ENCODE assay signal across 11 cellular contexts in genomic region chr9:135951889-135952663, GRCh38. TPM values are rescaled to one million over a fixed set of nuclear protein-coding genes. Genes with fewer than 3 reads are reported as not detected.
DNase-seq lines count a peak whose midpoint lies in the region; ATAC-seq and TF ChIP-seq lines count a peak whose summit lies in the region.
"Had no signal": no experiment of that assay in that cellular context is flagged by ENCODE, and none has a peak within 500 bp of the region (broad histone marks: within the 10 kb centered on the region; RNA-seq: fewer than 3 reads in every experiment).

No MANE protein-coding gene starts in this region.

- DNase-seq in HUDEP-2 (lab: John Stamatoyannopoulos, UW; ENCODE audit: unreplicated experiment in 76 of 76) (peak in 75 of 76 experiments; percentile 77 to 99 (median 96)), NT2/D1 (ENCODE audit: low read depth, low spot score) (no peak), erythroblast (lab: John Stamatoyannopoulos, UW) (peak; percentile 98 to 100), retinal pigment epithelial cell (ENCODE audit: low read depth) (peak; percentile 34), hypothalamus (lab: John Stamatoyannopoulos, UW) (no peak), heart right ventricle (no peak), NCI-H1092 (lab: John Stamatoyannopoulos, UW) (no peak)
- DNase-seq: naive thymus-derived CD4-positive, alpha-beta T cell had no signal

- H3K27me3 ChIP-seq in NT2/D1 (ENCODE audit: insufficient read depth, insufficient read length) (no peaks in the 10 kb centered on the region), heart right ventricle (no peaks in the 10 kb centered on the region)
- H3K27me3 ChIP-seq: esophagus muscularis mucosa had no signal

- H3K4me1 ChIP-seq in NT2/D1 (ENCODE audit: insufficient read depth, insufficient read length) (peaks cover 19% of the 10 kb centered on the region), heart right ventricle (peaks cover 0 to 29% (median 10%) of the 10 kb centered on the region in 9 donors)

- TF ChIP-seq POLR2A in erythroblast (IDR thresholded peaks at IDR 0.05; ENCODE audit: low read length): peak; percentile 89

- H3K9me3 ChIP-seq in NT2/D1 (ENCODE audit: insufficient read depth, low read length): no peaks in the 10 kb centered on the region
- no peaks in the 10 kb centered on the region for H3K9me3 ChIP-seq in heart right ventricle
- H3K9me3 ChIP-seq: esophagus muscularis mucosa had no signal

- TF ChIP-seq CTCF in retinal pigment epithelial cell (conservative IDR thresholded peaks at IDR 0.05; ENCODE audit: low read depth, low read length) (no peak), heart right ventricle (IDR thresholded peaks at IDR 0.05) (no peak)

- H3K27ac ChIP-seq in heart right ventricle: no peak overlapping the region
- H3K27ac ChIP-seq: esophagus muscularis mucosa, HL-60 had no signal

- WGBS in heart right ventricle, 2 donors: 84 to 87% methylated on average over 18 of the region's 18 CpGs

- ATAC-seq in heart right ventricle (no peak), HG03378 (IDR thresholded peaks at IDR 0.05; ENCODE audit: unreplicated experiment) (no peak)
- ATAC-seq: naive thymus-derived CD4-positive, alpha-beta T cell had no signal

- H3K4me3 ChIP-seq in NT2/D1 (ENCODE audit: insufficient read length, low read depth) (no peak overlapping the region), retinal pigment epithelial cell (ENCODE audit: low read length) (no peak overlapping the region), heart right ventricle (no peak overlapping the region)
- H3K4me3 ChIP-seq: esophagus muscularis mucosa had no signal

- H3K9ac ChIP-seq in NT2/D1 (ENCODE audit: insufficient read length, low read depth): peak overlapping the region; percentile 6

- intact Hi-C loops in heart right ventricle (cut with DNase I): loop anchor here in 1 of 10 donors (10.0 kb wide), 1 partner anchor 87 kb away; no protein-coding TSS in a partner anchor

- H3K36me3 ChIP-seq in NT2/D1 (ENCODE audit: insufficient read depth, insufficient read length, low read length) (peaks cover 81% of the 10 kb centered on the region), heart right ventricle (peaks cover 0 to 86% (median 41%) of the 10 kb centered on the region in 9 donors)

RNA-seq across cellular contexts. Expression of gene UBAC1, which starts 9.1 kb away (rescaled TPM):
- total RNA-seq in heart right ventricle: 100 to 1,000 TPM in 2 of 10 donors, 10 to 100 TPM in 8; 73.8 to 138 (median 85.4) TPM
- 100 to 1,000 TPM in 1 of 2 donors, 10 to 100 TPM in 1; 83.8 to 172 TPM for polyA plus RNA-seq in heart right ventricle

RNA-seq across cellular contexts. Expression of gene CAMSAP1, which starts 44.7 kb away (rescaled TPM):
- 10 to 100 TPM; 15.6 to 25.0 (median 20.6) TPM for total RNA-seq in heart right ventricle
- 10 to 100 TPM in 1 of 2 donors, 1 to 10 TPM in 1; 6.7 to 10.5 TPM for polyA plus RNA-seq in heart right ventricle

Comparison
In these comparisons a context has a peak if more than half of its experiments do, and no peak if none do; other contexts are left out.
1. DNase-seq: peak in HUDEP-2 (75 of 76), erythroblast (2 of 2) and retinal pigment epithelial cell (single experiment); none in NT2/D1 (single experiment), hypothalamus (0 of 51), heart right ventricle (0 of 2) and NCI-H1092 (single experiment).